Comparison of ENCODE assay signal across 9 cellular contexts in genomic region chr19:3576696-3577443, GRCh38. TPM values are rescaled to one million over a fixed set of nuclear protein-coding genes. Genes with fewer than 3 reads are reported as not detected.
DNase-seq lines count a peak whose midpoint lies in the region; ATAC-seq and TF ChIP-seq lines count a peak whose summit lies in the region.
"Had no signal": no experiment of that assay in that cellular context is flagged by ENCODE, and none has a peak within 500 bp of the region (broad histone marks: within the 10 kb centered on the region; RNA-seq: fewer than 3 reads in every experiment).

No MANE protein-coding gene starts in this region.

- POLR2A ChIA-PET in GM10248 (lab: Yijun Ruan, JAX), result no interaction called here

- peaks cover 36% of the 10 kb centered on the region for H3K36me3 ChIP-seq in NT2/D1 (ENCODE audit: insufficient read depth, insufficient read length, low read length)
- H3K36me3 ChIP-seq in esophagus squamous epithelium, result peaks cover 0 to 14% (median 3%) of the 10 kb centered on the region in 3 donors
- peaks cover 20% of the 10 kb centered on the region for H3K36me3 ChIP-seq in mesodermal cell (ENCODE audit: control insufficient read depth, insufficient read depth, low read length)
- peaks cover 0 to 40% (median 0%) of the 10 kb centered on the region in 3 donors for H3K36me3 ChIP-seq in tibial artery

- CTCF ChIA-PET in GM10248 (lab: Yijun Ruan, JAX), result no interaction called here

- DNase-seq in NT2/D1 (ENCODE audit: low read depth, low spot score), result no peak
- DNase-seq in esophagus squamous epithelium (lab: John Stamatoyannopoulos, UW), result no peak
- DNase-seq in tibial artery, result peak in 1 of 2 donors; percentile 82
- DNase-seq in SKM-1 treated with dmso at 0.1 percent for 144 hours (lab: John Stamatoyannopoulos, UW; ENCODE audit: unreplicated experiment), result no peak
- DNase-seq in DMS 273 treated with DMSO at 0.1 percent for 48 hours (lab: John Stamatoyannopoulos, UW), result no peak
- DNase-seq in GM10248 (ENCODE audit: extremely low spot score), result no peak

- H3K4me1 ChIP-seq in NT2/D1 (ENCODE audit: insufficient read depth, insufficient read length), result peaks cover 17% of the 10 kb centered on the region
- peaks cover 25 to 70% (median 28%) of the 10 kb centered on the region in 3 donors for H3K4me1 ChIP-seq in esophagus squamous epithelium
- peaks cover 24% of the 10 kb centered on the region for H3K4me1 ChIP-seq in mesodermal cell (ENCODE audit: control insufficient read depth, insufficient read depth, low read length, poor library complexity, severe bottlenecking)
- H3K4me1 ChIP-seq in tibial artery, result peaks cover 5 to 58% (median 29%) of the 10 kb centered on the region in 4 donors

- 50 to 60% methylated on average over 1 to 18 of the region's 78 CpGs for WGBS in esophagus squamous epithelium, 2 donors
- 17 to 22% methylated on average over 25 to 50 of the region's 78 CpGs for WGBS in mesodermal cell (ENCODE audit: insufficient coverage in 2 of 2), 2 experiments

- no peaks in the 10 kb centered on the region for H3K9me3 ChIP-seq in NT2/D1 (ENCODE audit: insufficient read depth, low read length)
- H3K9me3 ChIP-seq in esophagus squamous epithelium, result no peaks in the 10 kb centered on the region
- H3K9me3 ChIP-seq in mesodermal cell (ENCODE audit: control insufficient read depth, low read length), result no peaks in the 10 kb centered on the region
- no peaks in the 10 kb centered on the region for H3K9me3 ChIP-seq in tibial artery

- H3K27ac ChIP-seq in esophagus squamous epithelium, result peak overlapping the region; percentile 25 to 91 (median 81)
- no peak overlapping the region for H3K27ac ChIP-seq in mesodermal cell (ENCODE audit: low read depth, low read length, severe bottlenecking)
- H3K27ac ChIP-seq in tibial artery, result peak overlapping the region; percentile 19 to 54

- H3K9ac ChIP-seq in NT2/D1 (ENCODE audit: insufficient read length, low read depth), result peak overlapping the region; percentile 32

- no peak for TF ChIP-seq CTCF in esophagus squamous epithelium (IDR thresholded peaks at IDR 0.05)
- no peak for TF ChIP-seq CTCF in tibial artery (IDR thresholded peaks at IDR 0.05)
- TF ChIP-seq CTCF in GM10248 (IDR thresholded peaks at IDR 0.05; ENCODE audit: control extremely low read depth, extremely low read depth, low read depth, missing control alignments), result no peak

- H3K27me3 ChIP-seq in NT2/D1 (ENCODE audit: insufficient read depth, insufficient read length) (no peaks in the 10 kb centered on the region), esophagus squamous epithelium (no peaks in the 10 kb centered on the region), tibial artery (no peaks in the 10 kb centered on the region)

- ATAC-seq in HG03175 (IDR thresholded peaks at IDR 0.05; ENCODE audit: unreplicated experiment), result no peak

- TF ChIP-seq POLR2A in esophagus squamous epithelium (IDR thresholded peaks at IDR 0.05), result peak in 1 of 4 donors; percentile 20

- intact Hi-C loops in esophagus squamous epithelium (cut with DNase I), result no loop called here
- intact Hi-C loops in tibial artery (cut with DNase I; ENCODE audit: low total_unique reads), result loop anchor here (5.0 kb wide), 1 partner anchor 40 kb away; no protein-coding TSS in a partner anchor

- no peak overlapping the region for H3K4me3 ChIP-seq in NT2/D1 (ENCODE audit: insufficient read length, low read depth)
- H3K4me3 ChIP-seq in esophagus squamous epithelium, result peak overlapping the region; percentile 18 to 66 (median 40)
- H3K4me3 ChIP-seq in mesodermal cell (ENCODE audit: extremely low read depth, insufficient read depth, low read length, poor library complexity, severe bottlenecking), result peak overlapping the region; percentile 25
- H3K4me3 ChIP-seq in tibial artery, result peak overlapping the region; percentile 20 to 37

RNA-seq across cellular contexts. Expression of gene HMG20B, which starts 4.1 kb away (rescaled TPM):
- 10 to 100 TPM; 56.1 to 77.6 (median 76.9) TPM for total RNA-seq in esophagus squamous epithelium
- polyA plus RNA-seq in mesodermal cell (2013, experiment 1 of 2), result 94.2 TPM
- polyA plus RNA-seq in mesodermal cell (2013, experiment 2 of 2), result 82.1 TPM

RNA-seq across cellular contexts. Expression of gene GIPC3, which starts 8.4 kb away (rescaled TPM):
- total RNA-seq in esophagus squamous epithelium, result under 1 TPM; 0.18 to 0.76 (median 0.22) TPM
- polyA plus RNA-seq in mesodermal cell (2013, experiment 1 of 2), result 7.3 TPM
- polyA plus RNA-seq in mesodermal cell (2013, experiment 2 of 2), result 5.9 TPM

RNA-seq across cellular contexts. Expression of gene MFSD12, which starts 19.5 kb away (rescaled TPM):
- total RNA-seq in esophagus squamous epithelium, result 10 to 100 TPM; 22.5 to 50.4 (median 37.3) TPM
- 56.7 TPM for polyA plus RNA-seq in mesodermal cell (2013, experiment 1 of 2)
- 35.7 TPM for polyA plus RNA-seq in mesodermal cell (2013, experiment 2 of 2)

RNA-seq across cellular contexts. Expression of gene TBXA2R, which starts 29.8 kb away (rescaled TPM):
- 1 to 10 TPM in 1 of 4 donors, under 1 TPM in 3; 0.23 to 1.3 (median 0.45) TPM for total RNA-seq in esophagus squamous epithelium
- polyA plus RNA-seq in mesodermal cell (2013, experiment 1 of 2), result 4.5 TPM
- 3.7 TPM for polyA plus RNA-seq in mesodermal cell (2013, experiment 2 of 2)

RNA-seq across cellular contexts. Expression of gene TEKTIP1, which starts 37.9 kb away (rescaled TPM):
- under 1 TPM in 1 of 4 donors, not detected in 3; 0.95 TPM for total RNA-seq in esophagus squamous epithelium
- polyA plus RNA-seq in mesodermal cell (2013, experiment 1 of 2), result not detected
- polyA plus RNA-seq in mesodermal cell (2013, experiment 2 of 2), result 1.2 TPM
- total RNA-seq: RPMI7951 had no signal
